Comparison of ENCODE assay signal across 22 cellular contexts in the genomic region with DNA sequence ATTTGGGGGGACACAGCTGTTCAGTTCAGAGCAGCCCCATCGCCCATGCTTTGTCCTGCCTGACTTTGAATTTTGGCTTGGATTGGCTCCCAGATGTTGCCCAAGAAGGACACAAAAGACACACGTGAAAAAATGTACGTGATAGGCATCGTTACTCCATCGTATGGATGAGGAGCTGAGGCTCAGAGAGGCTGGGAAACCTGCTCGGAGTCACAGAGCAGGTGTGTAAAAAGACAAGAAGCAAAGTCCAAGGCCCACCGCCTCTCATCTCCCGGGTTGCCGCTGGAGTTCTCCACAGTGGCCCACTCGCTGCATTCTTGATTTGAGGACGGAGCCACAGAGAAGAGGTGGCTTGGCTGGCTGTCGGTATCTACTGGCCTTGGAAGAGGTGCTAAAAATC. TPM values are rescaled to one million over a fixed set of nuclear protein-coding genes. Genes with fewer than 3 reads are reported as not detected.
DNase-seq lines count a peak whose midpoint lies in the region; ATAC-seq and TF ChIP-seq lines count a peak whose summit lies in the region.
"Had no signal": no experiment of that assay in that cellular context is flagged by ENCODE, and none has a peak within 500 bp of the region (broad histone marks: within the 10 kb centered on the region; RNA-seq: fewer than 3 reads in every experiment).

No MANE protein-coding gene starts in this region.

- no CpG with 5 or more reads among the region's 12 CpGs for WGBS in neuronal stem cell (ENCODE audit: extremely low coverage in 2 of 2, insufficient read length in 2 of 2, insufficient replicate concordance in 1 of 2), 2 donors

- H3K4me1 ChIP-seq in left ventricle myocardium inferior (no peaks in the 10 kb centered on the region), neuronal stem cell (ENCODE audit: control insufficient read depth in 2 of 2, insufficient read depth in 1 of 2, low read depth in 1 of 2, low read length in 2 of 2) (no peaks in the 10 kb centered on the region)

- no peak overlapping the region for H3K23ac ChIP-seq in neuronal stem cell (ENCODE audit: low read depth, low read length, poor library complexity)

- no peak overlapping the region for H2BK5ac ChIP-seq in neuronal stem cell (ENCODE audit: low read length)

- H4K91ac ChIP-seq in neuronal stem cell (ENCODE audit: low read depth, low read length, poor library complexity) = no peak overlapping the region

- no peak overlapping the region for H2BK12ac ChIP-seq in neuronal stem cell (ENCODE audit: low read length)

- no peak overlapping the region for H3K9ac ChIP-seq in neuronal stem cell (ENCODE audit: low read depth, low read length, poor library complexity)
- H3K9ac ChIP-seq: BLaER1 had no signal

- no peak overlapping the region for H3K4me3 ChIP-seq in left ventricle myocardium inferior
- H3K4me3 ChIP-seq in neuronal stem cell (ENCODE audit: low read length in 2 of 2) = no peak overlapping the region
- H3K4me3 ChIP-seq: BLaER1, GM12878 had no signal

- no peak overlapping the region for H4K8ac ChIP-seq in neuronal stem cell (ENCODE audit: low read depth, low read length)

- peak overlapping the region; percentile 60 for H2BK15ac ChIP-seq in neuronal stem cell (ENCODE audit: low read length)

- no peak overlapping the region for H3K14ac ChIP-seq in neuronal stem cell (ENCODE audit: low read length)

- peak overlapping the region; percentile 30 for H2AK5ac ChIP-seq in neuronal stem cell (ENCODE audit: low read depth, low read length)

- no peak overlapping the region for H3K18ac ChIP-seq in neuronal stem cell (ENCODE audit: low read length)

- H2AFZ ChIP-seq in neuronal stem cell (ENCODE audit: low read length) = no peak overlapping the region

- no peaks in the 10 kb centered on the region for H3K79me1 ChIP-seq in neuronal stem cell (ENCODE audit: low read depth, low read length)

- no peaks in the 10 kb centered on the region for H3K36me3 ChIP-seq in left ventricle myocardium inferior
- no peaks in the 10 kb centered on the region for H3K36me3 ChIP-seq in neuronal stem cell (replicated peaks in 1 of 2; ENCODE audit: control insufficient read depth in 2 of 2, insufficient read depth in 2 of 2, low read length in 2 of 2)
- H3K36me3 ChIP-seq: BE2C, BLaER1 had no signal

- no peak overlapping the region for H3K4me2 ChIP-seq in neuronal stem cell (ENCODE audit: insufficient read depth, low read length, poor library complexity, severe bottlenecking)
- H3K4me2 ChIP-seq: BLaER1 had no signal

- peaks cover 26% of the 10 kb centered on the region for H3K9me3 ChIP-seq in left ventricle myocardium inferior (replicated peaks)
- no peaks in the 10 kb centered on the region for H3K9me3 ChIP-seq in neuronal stem cell (replicated peaks in 1 of 2; ENCODE audit: control insufficient read depth in 2 of 2, insufficient read depth in 1 of 2, low read depth in 1 of 2, low read length in 2 of 2)
- H3K9me3 ChIP-seq: BE2C, BLaER1 had no signal

- intact Hi-C loops in Right ventricle myocardium superior (cut with DNase I) (no loop called here), left ventricle myocardium inferior (cut with micrococcal nuclease) (no loop called here)

- H3K4ac ChIP-seq in neuronal stem cell (ENCODE audit: low read length) = no peak overlapping the region

- ATAC-seq in Right ventricle myocardium superior (ENCODE audit: poor library complexity) = no peak
- ATAC-seq in GM18498 (IDR thresholded peaks at IDR 0.05; ENCODE audit: unreplicated experiment) = no peak
- ATAC-seq: GM12878 had no signal

- H3K27ac ChIP-seq in left ventricle myocardium inferior (replicated peaks) (no peak overlapping the region), neuronal stem cell (replicated peaks; ENCODE audit: low read length) (no peak overlapping the region)
- H3K27ac ChIP-seq: BLaER1 had no signal

- TF ChIP-seq CTCF in left ventricle myocardium inferior (IDR thresholded peaks at IDR 0.05; ENCODE audit: borderline replicate concordance) = no peak

- DNase-seq in Right ventricle myocardium superior = peak; percentile 23
- DNase-seq in left ventricle myocardium inferior = no peak
- peak; percentile 32 for DNase-seq in islet precursor cell
- DNase-seq in neuronal stem cell (ENCODE audit: low spot score) = no peak
- DNase-seq in T-helper 1 cell = no peak
- DNase-seq: 8988T; ACHN; BE2C; C1 segment of cervical spinal cord; CD4-positive, alpha-beta memory T cell; CD4-positive, CD25-positive, alpha-beta regulatory T cell; COR-L47; DMS 273 treated with DMSO at 0.1 percent for 48 hours; DMS153; DMS53; DMS79; DND-41; EL; GDM1 had no signal

- H2BK120ac ChIP-seq in neuronal stem cell (ENCODE audit: low read depth, low read length) = no peak overlapping the region

- H3K27me3 ChIP-seq in left ventricle myocardium inferior (ENCODE audit: low read depth) (peaks cover 84% of the 10 kb centered on the region), neuronal stem cell (ENCODE audit: control insufficient read depth in 3 of 3, insufficient read depth in 3 of 3, low read depth in 1 of 3, low read length in 3 of 3) (peaks cover 0 to 19% (median 0%) of the 10 kb centered on the region in 3 experiments)
- H3K27me3 ChIP-seq: BE2C, BLaER1 had no signal

RNA-seq across cellular contexts. Expression of a gene that starts 41.0 kb away (rescaled TPM):
- total RNA-seq in Right ventricle myocardium superior = 0.46 TPM
- 1.9 TPM for total RNA-seq in left ventricle myocardium inferior
- 20.9 TPM for polyA plus RNA-seq in neuronal stem cell (2013, experiment 1 of 2)
- 20.1 TPM for polyA plus RNA-seq in neuronal stem cell (2013, experiment 2 of 2)

Comparison
In these comparisons a context has a peak if more than half of its experiments do, and no peak if none do; other contexts are left out.
1. DNase-seq: peak in Right ventricle myocardium superior (single experiment) and islet precursor cell (single experiment); none in left ventricle myocardium inferior (single experiment), neuronal stem cell (single experiment) and T-helper 1 cell (0 of 5).